ENCODE assay signal across 21 cellular contexts in the genomic region with DNA sequence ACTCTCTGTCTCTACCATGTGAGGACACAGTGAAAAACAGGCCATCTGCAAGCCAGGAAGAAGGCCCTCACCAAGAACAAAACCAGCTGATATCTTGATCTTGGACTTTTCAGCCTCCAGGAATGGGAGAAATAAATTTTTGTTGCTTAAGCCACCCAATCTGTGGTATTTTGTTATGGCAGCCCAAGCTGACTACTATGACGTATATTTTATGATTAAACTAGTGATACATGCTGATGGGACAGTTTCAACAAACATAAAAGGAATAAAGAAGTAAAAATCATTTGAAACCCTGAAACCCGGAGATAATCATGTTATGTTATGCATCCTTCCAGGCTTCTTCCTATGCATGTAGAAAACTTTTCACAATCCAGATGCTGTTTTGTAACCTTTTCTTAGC.
"Had no signal": no experiment of that assay in that cellular context is flagged by ENCODE, and none has a peak within 500 bp of the region (broad histone marks: within the 10 kb centered on the region; RNA-seq: fewer than 3 reads in every experiment).

No MANE protein-coding gene starts in this region.

- ATAC-seq: activated T-cell treated with anti-CD3 and anti-CD28 coated beads, Interleukin-2, amount 50 U/mL, for 4 hours; gastrocnemius medialis; left cardiac atrium; sciatic nerve; stimulated activated naive B cell treated with anti-CD40 and anti-IgM and Interleukin-4, amounts not matched to agents 10 μg/mL and 1 μg/mL and 100 μg/mL, for 72 hours had no signal

- H3K27ac ChIP-seq: coronary artery, gastrocnemius medialis, testis, vagina had no signal

- H3K4me1 ChIP-seq: gastrocnemius medialis, testis, vagina had no signal

- H3K36me3 ChIP-seq: gastrocnemius medialis, vagina had no signal

- H3K9me3 ChIP-seq: gastrocnemius medialis, testis, vagina had no signal

- DNase-seq: activated B cell treated with CpG ODN at 0.5 μM for 24 hours; activated CD4-positive, alpha-beta T cell treated with anti-CD3 and anti-CD28 coated beads for 4 hours; activated CD4-positive, alpha-beta T cell treated with anti-CD3 and anti-CD28 coated beads, Interleukin-2, amount 50 U/mL, for 48 hours; activated CD8-positive, alpha-beta memory T cell treated with anti-CD3 and anti-CD28 coated beads, Interleukin-2, amount 50 U/mL, for 48 hours; activated naive CD4-positive, alpha-beta T cell; activated T-cell treated with anti-CD3 and anti-CD28 coated beads, Interleukin-2, amount 50 U/mL, for 4 hours; amniotic stem cell; cerebellar nuclear complex; endodermal cell; gastrocnemius medialis; islet precursor cell; left cardiac atrium; nucleus accumbens; stimulated activated CD4-positive, alpha-beta T cell treated with anti-CD3 and anti-CD28 coated beads, Interleukin-15, amount 100 ng/mL, for 24 hours; stimulated activated naive B cell treated with anti-CD40 and anti-IgM and Interleukin-4, amounts not matched to agents 10 μg/mL and 1 μg/mL and 100 μg/mL, for 72 hours; T1000; testis had no signal

- H3K27me3 ChIP-seq: gastrocnemius medialis, testis, vagina had no signal

- H3K4me2 ChIP-seq: smooth muscle cell had no signal

- H3K4me3 ChIP-seq: coronary artery, gastrocnemius medialis, smooth muscle cell, testis, vagina had no signal
